Comparison of ENCODE assay signal across 10 cellular contexts in the genomic region with DNA sequence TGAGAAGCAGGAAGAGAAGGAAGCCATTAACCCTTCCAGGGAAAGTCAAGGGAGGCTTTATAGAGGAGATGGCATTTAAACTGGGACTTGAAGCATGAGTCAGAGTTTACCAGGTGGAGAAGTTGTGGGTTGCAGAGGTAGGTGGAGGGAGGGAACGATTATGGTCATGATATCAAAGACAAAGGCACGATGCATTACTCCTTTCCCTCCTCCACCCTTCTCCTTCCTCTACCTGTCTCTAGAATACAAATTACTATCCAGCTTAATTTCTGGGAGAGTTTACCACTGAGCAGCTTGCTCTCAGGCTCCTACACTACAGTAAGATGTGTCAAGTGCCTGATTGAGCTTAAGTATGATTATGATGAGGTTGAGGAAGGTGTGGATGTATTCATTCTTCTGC.
"Had no signal": no experiment of that assay in that cellular context is flagged by ENCODE, and none has a peak within 500 bp of the region (broad histone marks: within the 10 kb centered on the region; RNA-seq: fewer than 3 reads in every experiment).

No MANE protein-coding gene starts in this region.

- H3K27ac Mint-ChIP-seq: GM23338, H9, HFFc6, IgD-negative memory B cell had no signal

- H3K4me2 ChIP-seq: GM23338 had no signal

- H3K4me3 ChIP-seq: GM23338 had no signal

- H3K9me3 Mint-ChIP-seq: GM23338, H9 had no signal

- H3K4me3 Mint-ChIP-seq: GM23338, H9, HFFc6, IgD-negative memory B cell had no signal

- H3K27ac ChIP-seq: HL-60 had no signal

- FAIRE-seq: H1, H54, HepG2 had no signal

- H3K4me1 Mint-ChIP-seq: GM23338, IgD-negative memory B cell had no signal

- ATAC-seq: GM23338, HepG2 had no signal

- DNase-seq: H9, HCEC 1CT, HFFc6, KBM-7 had no signal

- H2AFZ ChIP-seq: GM23338 had no signal

- H3K36me3 Mint-ChIP-seq: IgD-negative memory B cell had no signal
